In genomic region chr19:38229585-38230073, GRCh38 we compare ENCODE assay signal across 8 cellular contexts. TPM values are rescaled to one million over a fixed set of nuclear protein-coding genes. Genes with fewer than 3 reads are reported as not detected.
DNase-seq lines count a peak whose midpoint lies in the region; ATAC-seq and TF ChIP-seq lines count a peak whose summit lies in the region.

No MANE protein-coding gene starts in this region.

- peak; percentile 49 for ATAC-seq in HG02571 (IDR thresholded peaks at IDR 0.05; ENCODE audit: unreplicated experiment)
- ATAC-seq in WTC11, result peak; percentile 35
- no peak for ATAC-seq in HG03571 (IDR thresholded peaks at IDR 0.05; ENCODE audit: unreplicated experiment)

- no peaks in the 10 kb centered on the region for H3K9me3 Mint-ChIP-seq in WTC11

- H3K4me3 ChIP-seq in cardiac fibroblast (replicated peaks in 1 of 2; ENCODE audit: low read depth in 2 of 2, low read length in 2 of 2), result peak overlapping the region in 1 of 2 donors; percentile 51

- peaks cover 40% of the 10 kb centered on the region for H3K27me3 Mint-ChIP-seq in WTC11 (ENCODE audit: low read depth)

- H3K36me3 Mint-ChIP-seq in WTC11, result no peaks in the 10 kb centered on the region

- TF ChIP-seq CTCF in WTC11 (IDR thresholded peaks at IDR 0.05) (no peak), cardiac fibroblast (IDR thresholded peaks at IDR 0.05; ENCODE audit: low read depth, low read length) (no peak)

- CTCF ChIA-PET in WTC11 (lab: Charles Lee), result interaction anchor here (1.0 to 2.2 kb wide), 4 partner anchors 14 to 323 kb away, joined by 3 to 11 read pairs (median 6); partner anchors contain the start of gene WDR87

- DNase-seq in DMS53 treated with DMSO at 0.1 percent for 48 hours (lab: John Stamatoyannopoulos, UW; ENCODE audit: unreplicated experiment) (peak; percentile 79), NCI-H2171 (lab: John Stamatoyannopoulos, UW) (peak; percentile 94), WTC11 (ENCODE audit: low spot score) (peak; percentile 79), cardiac fibroblast (ENCODE audit: low read depth in 2 of 2) (peak; percentile 75 to 90), left kidney (ENCODE audit: low read depth, low spot score) (peak; percentile 96)
- peak; percentile 26 to 36 (median 31) for DNase-seq in stimulated activated CD4-positive, alpha-beta T cell treated with anti-CD3 and anti-CD28 coated beads, TNF-alpha, amount 100 ng/mL, for 4 hours (ENCODE audit: low read depth in 3 of 3)

- POLR2A ChIA-PET in WTC11 (lab: Charles Lee), result interaction anchor here (0.8 kb wide), 1 partner anchor 106 kb away, joined by 3 read pairs; the partner anchor contains the start of gene CATSPERG

- H3K4me3 Mint-ChIP-seq in WTC11, result peak overlapping the region; percentile 58

- H3K4me1 Mint-ChIP-seq in WTC11, result peaks cover 20% of the 10 kb centered on the region

- no peak overlapping the region for H3K27ac Mint-ChIP-seq in WTC11

TF ChIP-seq in WTC11, 78 proteins besides CTCF, POLR2A, EP300 and RAD21:
- TF ChIP-seq SP1 (CRISPR knock-in tag; conservative IDR thresholded peaks at IDR 0.05), result peak; percentile 87
- TF ChIP-seq, protein P1, sequence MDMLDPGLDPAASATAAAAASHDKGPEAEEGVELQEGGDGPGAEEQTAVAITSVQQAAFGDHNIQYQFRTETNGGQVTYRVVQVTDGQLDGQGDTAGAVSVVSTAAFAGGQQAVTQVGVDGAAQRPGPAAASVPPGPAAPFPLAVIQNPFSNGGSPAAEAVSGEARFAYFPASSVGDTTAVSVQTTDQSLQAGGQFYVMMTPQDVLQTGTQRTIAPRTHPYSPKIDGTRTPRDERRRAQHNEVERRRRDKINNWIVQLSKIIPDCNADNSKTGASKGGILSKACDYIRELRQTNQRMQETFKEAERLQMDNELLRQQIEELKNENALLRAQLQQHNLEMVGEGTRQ (CRISPR knock-in tag; IDR thresholded peaks at IDR 0.05), result 0 out of 2 replicates have a peak, but pooled peaks have one; percentile 6
- peak; percentile 99 for TF ChIP-seq ZNF423 (CRISPR knock-in tag; IDR thresholded peaks at IDR 0.05)
- TF ChIP-seq, protein P2, sequence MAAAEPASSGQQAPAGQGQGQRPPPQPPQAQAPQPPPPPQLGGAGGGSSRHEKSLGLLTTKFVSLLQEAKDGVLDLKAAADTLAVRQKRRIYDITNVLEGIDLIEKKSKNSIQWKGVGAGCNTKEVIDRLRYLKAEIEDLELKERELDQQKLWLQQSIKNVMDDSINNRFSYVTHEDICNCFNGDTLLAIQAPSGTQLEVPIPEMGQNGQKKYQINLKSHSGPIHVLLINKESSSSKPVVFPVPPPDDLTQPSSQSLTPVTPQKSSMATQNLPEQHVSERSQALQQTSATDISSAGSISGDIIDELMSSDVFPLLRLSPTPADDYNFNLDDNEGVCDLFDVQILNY (CRISPR knock-in tag; IDR thresholded peaks at IDR 0.05), result 0 out of 2 replicates have a peak, but pooled peaks have one; percentile 35
- TF ChIP-seq STAT6 (CRISPR knock-in tag; conservative IDR thresholded peaks at IDR 0.05; ENCODE audit: low read depth), result no peak
- TF ChIP-seq NFYB (CRISPR knock-in tag; conservative IDR thresholded peaks at IDR 0.05; ENCODE audit: low read depth), result peak; percentile 83
TF ChIP-seq in WTC11: peak in this region for 5.

RNA-seq across cellular contexts. Expression of gene DPF1, which starts 5.6 kb away (rescaled TPM):
- total RNA-seq in WTC11 (2021), result 5.2 to 6.8 TPM (median 5.9 TPM) in 3 replicates

RNA-seq across cellular contexts. Expression of gene PPP1R14A, which starts 26.5 kb away (rescaled TPM):
- total RNA-seq in WTC11 (2021), result 32.3 to 33.8 TPM (median 33.4 TPM) in 3 replicates

RNA-seq across cellular contexts. Expression of gene SPINT2, which starts 34.7 kb away (rescaled TPM):
- 335 to 400 TPM (median 358 TPM) in 3 replicates for total RNA-seq in WTC11 (2021)

Comparison
In these comparisons a context has a peak if more than half of its experiments do, and no peak if none do; other contexts are left out.
1. DNase-seq: peak in every context shown above with its lines; median percentile 96 in left kidney; 94 in NCI-H2171; 82 in cardiac fibroblast; 79 in DMS53 treated with DMSO at 0.1 percent for 48 hours; 79 in WTC11; 31 in stimulated activated CD4-positive, alpha-beta T cell treated with anti-CD3 and anti-CD28 coated beads, TNF-alpha, amount 100 ng/mL, for 4 hours.